In the genomic region with DNA sequence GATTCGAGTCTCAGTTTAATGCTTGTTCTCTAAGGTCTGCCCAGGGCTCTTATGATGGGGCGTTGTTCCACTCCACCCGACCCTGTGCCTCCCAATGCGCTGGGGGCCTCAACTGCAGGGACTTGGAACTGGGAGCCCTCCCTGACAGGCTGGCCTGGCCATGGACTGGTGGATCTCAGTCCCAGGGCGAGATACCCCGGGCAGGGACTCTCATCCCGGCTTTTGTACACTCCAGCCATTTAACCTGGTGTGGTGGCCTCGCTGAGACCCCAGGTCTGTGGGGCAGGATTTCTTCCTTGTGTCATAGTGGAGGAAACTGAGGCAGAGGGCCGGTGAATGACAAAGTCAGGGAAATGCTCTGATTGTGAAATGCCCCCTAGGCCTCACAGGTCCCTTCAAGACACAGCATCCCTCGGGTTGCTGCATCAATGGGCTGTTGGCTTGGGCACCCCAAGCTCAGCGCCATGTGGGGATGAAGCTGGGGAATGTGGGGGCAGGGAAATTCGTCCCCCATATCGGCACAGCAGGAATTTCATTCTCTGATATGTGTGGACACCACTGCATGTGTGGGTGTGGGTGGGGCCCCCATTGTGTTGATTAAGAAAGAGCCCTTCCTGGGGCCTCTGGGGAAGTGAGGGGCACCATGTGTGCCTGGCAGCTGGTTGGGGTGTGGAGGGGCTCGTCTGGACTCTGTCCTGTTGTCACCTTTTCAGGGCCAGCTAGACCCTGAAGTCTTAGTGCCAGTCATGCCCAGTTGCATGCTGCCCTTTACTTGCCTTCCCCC, we compare ENCODE assay signal across 8 cellular contexts. TPM values are rescaled to one million over a fixed set of nuclear protein-coding genes. Genes with fewer than 3 reads are reported as not detected.
A peak's percentile ranks its signal among the peaks of the same experiment; 100 is the strongest.
DNase-seq lines count a peak whose midpoint lies in the region; ATAC-seq and TF ChIP-seq lines count a peak whose summit lies in the region.

No MANE protein-coding gene starts in this region.

- H3K36me3 Mint-ChIP-seq in Calu3 (ENCODE audit: insufficient read depth, unreplicated experiment) (no peaks in the 10 kb centered on the region), endodermal cell (ENCODE audit: low read depth) (no peaks in the 10 kb centered on the region)

- intact Hi-C loops in Calu3 (cut with micrococcal nuclease; ENCODE audit: unreplicated experiment) = loop anchor here (2.0 kb wide), 1 partner anchor 63 kb away; no protein-coding TSS in a partner anchor
- intact Hi-C loops in posterior vena cava (cut with DNase I) = loop anchor here in 1 of 2 donors (1.0 kb wide), 1 partner anchor 27 kb away; no protein-coding TSS in a partner anchor

- H3K4me3 ChIP-seq in endodermal cell (ENCODE audit: low read length) = peak overlapping the region; percentile 70

- H3K4me1 Mint-ChIP-seq in Calu3 (ENCODE audit: low read depth, unreplicated experiment) (no peaks in the 10 kb centered on the region), endodermal cell (no peaks in the 10 kb centered on the region)

- no peaks in the 10 kb centered on the region for H3K27me3 Mint-ChIP-seq in Calu3 (ENCODE audit: unreplicated experiment)
- H3K27me3 Mint-ChIP-seq in endodermal cell (ENCODE audit: insufficient read depth) = peaks cover 26% of the 10 kb centered on the region

- H3K27ac Mint-ChIP-seq in Calu3 (ENCODE audit: unreplicated experiment) = peak overlapping the region; percentile 47
- peak overlapping the region; percentile 58 for H3K27ac Mint-ChIP-seq in endodermal cell

- TF ChIP-seq CTCF in Calu3 (IDR thresholded peaks at IDR 0.05; ENCODE audit: unreplicated experiment) (no peak), RWPE1 (conservative IDR thresholded peaks at IDR 0.05; ENCODE audit: low read depth) (no peak), endodermal cell (conservative IDR thresholded peaks at IDR 0.05) (no peak)

- CTCF ChIA-PET in Calu3 (lab: Charles Lee) = interaction anchor here (0.7 to 1.0 kb wide), 2 partner anchors 18 to 20 kb away, joined by 5 to 6 read pairs; a partner anchor contains a TSS
- CTCF ChIA-PET in RWPE1 (lab: Yijun Ruan, JAX) = interaction anchor here (0.6 to 1.2 kb wide), 5 partner anchors 10 to 162 kb away, joined by 3 to 5 read pairs (median 3); no protein-coding TSS in a partner anchor

- H3K27ac ChIP-seq in RWPE1 = peak overlapping the region; percentile 38; the same call in 1 of the 2 replicates
- H3K27ac ChIP-seq in endodermal cell (ENCODE audit: low read depth, low read length) = no peak overlapping the region

- H3K9ac ChIP-seq in endodermal cell (ENCODE audit: extremely low read depth, low read length, poor library complexity, severe bottlenecking) = no peak overlapping the region

- H3K9me3 ChIP-seq in endodermal cell (ENCODE audit: control insufficient read depth, low read length) = peaks cover 5% of the 10 kb centered on the region

- POLR2A ChIA-PET in RWPE1 (lab: Yijun Ruan, JAX; ENCODE audit: low non-redundant PET) = no interaction called here

- H3K27me3 ChIP-seq in endodermal cell (ENCODE audit: control insufficient read depth, insufficient read depth, low read length, poor library complexity, severe bottlenecking) = peaks cover 9% of the 10 kb centered on the region

- BruUV-seq in Calu3 (replicated peaks; lab: Mats Ljungman, UMichigan) = no TSS peak

- DNase-seq in Calu3 (no peak), RWPE1 (ENCODE audit: low spot score) (no peak), endodermal cell (no peak), posterior vena cava (ENCODE audit: low spot score) (peak; percentile 62), HPDE6-E6E7 (ENCODE audit: extremely low spot score) (no peak), glomerular visceral epithelial cell (ENCODE audit: extremely low spot score) (no peak)

- no peaks in the 10 kb centered on the region for H3K4me1 ChIP-seq in endodermal cell (ENCODE audit: control insufficient read depth, insufficient read depth, low read length)

- H3K4me3 Mint-ChIP-seq in Calu3 (ENCODE audit: low read depth, unreplicated experiment) (peak overlapping the region; percentile 51), endodermal cell (peak overlapping the region; percentile 46)

- 96 to 98% methylated on average over 9 to 13 of the region's 14 CpGs for WGBS in endodermal cell (ENCODE audit: insufficient coverage in 1 of 2, insufficient read length in 1 of 2), 2 experiments

- H3K36me3 ChIP-seq in endodermal cell (ENCODE audit: control insufficient read depth, insufficient read depth, low read length) = no peaks in the 10 kb centered on the region

- no peak for ATAC-seq in GM21529 (IDR thresholded peaks at IDR 0.05; ENCODE audit: unreplicated experiment)
- no peak for ATAC-seq in GM21515 (IDR thresholded peaks at IDR 0.05; ENCODE audit: unreplicated experiment)

- peaks cover 2% of the 10 kb centered on the region for H3K9me3 Mint-ChIP-seq in Calu3 (ENCODE audit: low read depth, unreplicated experiment)
- H3K9me3 Mint-ChIP-seq in endodermal cell = peaks cover 2% of the 10 kb centered on the region

RNA-seq across cellular contexts. Expression of a gene that starts 19.9 kb away (rescaled TPM):
- total RNA-seq in Calu3 (2022) (6.5 and 7.0 TPM in 2 replicates), endodermal cell (10 to 100 TPM; 23.1 to 24.3 TPM), posterior vena cava (1 to 10 TPM; 5.6 to 6.2 TPM)
- 20.5 TPM for polyA plus RNA-seq in endodermal cell (2013, experiment 1 of 2)
- polyA plus RNA-seq in endodermal cell (2013, experiment 2 of 2) = 16.8 TPM
